In the genomic region with DNA sequence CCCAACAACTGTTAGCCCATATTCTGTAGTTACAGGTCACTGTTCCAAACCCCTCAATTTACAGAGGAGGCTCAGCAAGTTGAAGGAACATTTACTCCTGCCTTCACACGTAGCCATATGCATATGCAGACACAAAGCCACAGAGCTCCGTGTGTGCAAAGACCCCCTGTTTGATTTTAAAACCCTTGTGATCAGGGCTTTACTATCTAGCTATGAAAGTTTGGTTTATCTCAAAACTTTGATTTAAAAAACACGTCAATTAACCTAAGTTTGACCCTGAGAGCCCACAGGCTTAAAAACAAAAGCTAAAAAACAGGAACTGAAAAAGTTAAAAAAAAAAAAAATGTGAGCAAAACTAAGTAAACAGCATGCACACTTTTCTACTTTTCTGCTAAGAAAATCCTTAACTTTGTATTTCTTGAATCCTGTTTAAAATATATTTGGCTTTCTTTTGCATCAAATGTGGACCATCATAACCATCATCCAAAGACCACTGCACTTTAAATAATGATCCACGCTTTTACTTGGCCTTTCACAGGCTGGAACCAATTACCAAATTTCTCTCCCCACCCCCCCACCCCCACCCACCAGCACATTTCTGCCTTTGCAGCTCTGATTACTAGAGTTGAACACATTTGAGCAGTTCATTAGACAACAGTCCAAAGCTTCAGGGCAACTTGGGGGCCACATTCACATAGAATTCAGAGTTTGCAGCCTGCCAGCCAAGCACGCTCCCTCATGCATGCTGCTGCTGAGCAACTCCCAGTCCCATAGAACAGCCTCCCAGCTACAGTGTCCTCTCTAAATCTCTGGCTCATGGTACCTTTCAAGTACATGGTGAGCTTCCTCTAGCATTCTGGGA, we compare ENCODE assay signal across 11 cellular contexts.
DNase-seq lines count a peak whose midpoint lies in the region; ATAC-seq lines count a peak whose summit lies in the region.
"Had no signal": no experiment of that assay in that cellular context is flagged by ENCODE, and none has a peak within 500 bp of the region (broad histone marks: within the 10 kb centered on the region; RNA-seq: fewer than 3 reads in every experiment).

No MANE protein-coding gene starts in this region.

- no peaks in the 10 kb centered on the region for H3K9me3 Mint-ChIP-seq in activated CD4-positive, alpha-beta T cell treated with anti-CD3 and anti-CD28 coated beads, Interleukin-2, amount 10 ng/mL, durations not matched to agents 24 days and 14 days
- H3K9me3 Mint-ChIP-seq: stimulated activated naive CD8-positive, alpha-beta T cell treated with anti-CD3 and anti-CD28 coated beads, Interleukin-15, Interleukin-2, amounts not matched to agents 100 ng/mL and 50 ng/mL, for 24 hours had no signal

- no peak overlapping the region for H3K27ac Mint-ChIP-seq in activated CD4-positive, alpha-beta T cell treated with anti-CD3 and anti-CD28 coated beads, Interleukin-2, amount 10 ng/mL, durations not matched to agents 24 days and 14 days
- H3K27ac Mint-ChIP-seq: stimulated activated naive CD8-positive, alpha-beta T cell treated with anti-CD3 and anti-CD28 coated beads, Interleukin-15, Interleukin-2, amounts not matched to agents 100 ng/mL and 50 ng/mL, for 24 hours had no signal

- peaks cover 48% of the 10 kb centered on the region for H3K4me1 Mint-ChIP-seq in activated CD4-positive, alpha-beta T cell treated with anti-CD3 and anti-CD28 coated beads, Interleukin-2, amount 10 ng/mL, durations not matched to agents 24 days and 14 days

- DNase-seq in left kidney (ENCODE audit: low read depth, low spot score) (peak; percentile 69), activated gamma-delta T cell (lab: John Stamatoyannopoulos, UW) (no peak), NCI-H748 treated with DMSO at 0.1 percent for 48 hours (lab: John Stamatoyannopoulos, UW) (no peak)
- no peak for DNase-seq in stimulated activated CD4-positive, alpha-beta T cell treated with anti-CD3 and anti-CD28 coated beads, Interleukin-12 subunit alpha, Interleukin-12 subunit beta, amount 100 ng/mL, for 4 hours
- DNase-seq in activated CD4-positive, alpha-beta T cell treated with anti-CD3 and anti-CD28 coated beads, Interleukin-2, amount 10 ng/mL, durations not matched to agents 24 days and 14 days: no peak
- DNase-seq: effector CD8-positive, alpha-beta T cell; right lobe of liver had no signal

- intact Hi-C loops in activated CD4-positive, alpha-beta T cell treated with anti-CD3 and anti-CD28 coated beads, Interleukin-2, amount 10 ng/mL, durations not matched to agents 24 days and 14 days (cut with micrococcal nuclease): no loop called here

- H3K4me3 Mint-ChIP-seq in activated CD4-positive, alpha-beta T cell treated with anti-CD3 and anti-CD28 coated beads, Interleukin-2, amount 10 ng/mL, durations not matched to agents 24 days and 14 days: no peak overlapping the region
- H3K4me3 Mint-ChIP-seq: stimulated activated naive CD8-positive, alpha-beta T cell treated with anti-CD3 and anti-CD28 coated beads, Interleukin-15, Interleukin-2, amounts not matched to agents 100 ng/mL and 50 ng/mL, for 24 hours had no signal

- peaks cover 1% of the 10 kb centered on the region for H3K27me3 Mint-ChIP-seq in activated CD4-positive, alpha-beta T cell treated with anti-CD3 and anti-CD28 coated beads, Interleukin-2, amount 10 ng/mL, durations not matched to agents 24 days and 14 days
- H3K27me3 Mint-ChIP-seq: stimulated activated naive CD8-positive, alpha-beta T cell treated with anti-CD3 and anti-CD28 coated beads, Interleukin-15, Interleukin-2, amounts not matched to agents 100 ng/mL and 50 ng/mL, for 24 hours had no signal

- ATAC-seq in GM18517 (IDR thresholded peaks at IDR 0.05; ENCODE audit: unreplicated experiment) (peak; percentile 85), GM21717 (IDR thresholded peaks at IDR 0.05; ENCODE audit: unreplicated experiment) (peak; percentile 59), HG03565 (IDR thresholded peaks at IDR 0.05; ENCODE audit: unreplicated experiment) (peak; percentile 74)

- H3K36me3 Mint-ChIP-seq in activated CD4-positive, alpha-beta T cell treated with anti-CD3 and anti-CD28 coated beads, Interleukin-2, amount 10 ng/mL, durations not matched to agents 24 days and 14 days (ENCODE audit: low read depth): peaks cover 2% of the 10 kb centered on the region
